28 cellular contexts compared by ENCODE assay signal in genomic region chr20:17014967-17015366, GRCh38.
"Had no signal": no experiment of that assay in that cellular context is flagged by ENCODE, and none has a peak within 500 bp of the region (broad histone marks: within the 10 kb centered on the region; RNA-seq: fewer than 3 reads in every experiment).

No MANE protein-coding gene starts in this region.

- H3K36me3 Mint-ChIP-seq: immature natural killer cell; mesothelial cell of epicardium; naive B cell; natural killer cell; stimulated activated naive B cell treated with anti-CD40 and anti-IgM and Interleukin-4, amounts not matched to agents 10 μg/mL and 1 μg/mL and 100 μg/mL, for 72 hours had no signal

- H3K27me3 ChIP-seq: left lung, ovary, right atrium auricular region, stomach, tibial artery, upper lobe of right lung had no signal

- H3K27me3 Mint-ChIP-seq: naive B cell; stimulated activated naive B cell treated with anti-CD40 and anti-IgM and Interleukin-4, amounts not matched to agents 10 μg/mL and 1 μg/mL and 100 μg/mL, for 72 hours had no signal

- H3K9me3 Mint-ChIP-seq: mesothelial cell of epicardium; nephron progenitor cell; stimulated activated naive B cell treated with anti-CD40 and anti-IgM and Interleukin-4, amounts not matched to agents 10 μg/mL and 1 μg/mL and 100 μg/mL, for 72 hours had no signal

- H3K9me3 ChIP-seq: left lung, lower lobe of right lung, ovary, stomach, thoracic aorta, tibial artery, upper lobe of right lung had no signal

- H3K4me3 Mint-ChIP-seq: immature natural killer cell; mesothelial cell of epicardium; naive B cell; natural killer cell; nephron progenitor cell; stimulated activated naive B cell treated with anti-CD40 and anti-IgM and Interleukin-4, amounts not matched to agents 10 μg/mL and 1 μg/mL and 100 μg/mL, for 72 hours had no signal

- DNase-seq: immature natural killer cell; kidney; left colon; left lung; lower lobe of right lung; mesendoderm; naive B cell; natural killer cell; nephron progenitor cell; ovary; stimulated activated CD4-positive, alpha-beta T cell treated with anti-CD3 and anti-CD28 coated beads, Interleukin-12 subunit alpha, Interleukin-12 subunit beta, amount 100 ng/mL, for 4 hours; stimulated activated CD4-positive, alpha-beta T cell treated with anti-CD3 and anti-CD28 coated beads, Interleukin-15, amount 100 ng/mL, for 24 hours; stimulated activated CD4-positive, alpha-beta T cell treated with anti-CD3 and anti-CD28 coated beads, Interleukin-2, amount 100 ng/mL, for 24 hours; stimulated activated CD4-positive, alpha-beta T cell treated with anti-CD3 and anti-CD28 coated beads, Interleukin-4, amount 100 ng/mL, for 1 hour; stimulated activated naive B cell treated with anti-CD40 and anti-IgM and Interleukin-4, amounts not matched to agents 10 μg/mL and 1 μg/mL and 100 μg/mL, for 72 hours; stimulated activated naive CD8-positive, alpha-beta T cell treated with anti-CD3 and anti-CD28 coated beads, Interleukin-15, Interleukin-2, amounts not matched to agents 100 U/mL and 50 U/mL, for 24 hours; stomach; tibial artery; trophoblast cell; upper lobe of right lung had no signal

- H3K27ac Mint-ChIP-seq: immature natural killer cell; mesothelial cell of epicardium; naive B cell; natural killer cell; nephron progenitor cell; progenitor cell of endocrine pancreas; stimulated activated naive B cell treated with anti-CD40 and anti-IgM and Interleukin-4, amounts not matched to agents 10 μg/mL and 1 μg/mL and 100 μg/mL, for 72 hours had no signal

- H3K4me1 ChIP-seq: left lung, lower lobe of right lung, right atrium auricular region, stomach, tibial artery, upper lobe of right lung had no signal

- H3K27ac ChIP-seq: left lung, lower lobe of right lung, ovary, right atrium auricular region, skin epidermis, stomach, thoracic aorta, tibial artery, upper lobe of right lung had no signal

- H3K36me3 ChIP-seq: left lung, lower lobe of right lung, ovary, right atrium auricular region, stomach, thoracic aorta, tibial artery, upper lobe of right lung had no signal

- H3K4me1 Mint-ChIP-seq: immature natural killer cell; naive B cell; natural killer cell; stimulated activated naive B cell treated with anti-CD40 and anti-IgM and Interleukin-4, amounts not matched to agents 10 μg/mL and 1 μg/mL and 100 μg/mL, for 72 hours had no signal

- H3K4me3 ChIP-seq: left lung, lower lobe of right lung, ovary, right atrium auricular region, skin epidermis, stomach, thoracic aorta, tibial artery, upper lobe of right lung had no signal

- ATAC-seq: left colon; left lung; lower lobe of right lung; natural killer cell; sciatic nerve; stimulated activated naive B cell treated with anti-CD40 and anti-IgM and Interleukin-4, amounts not matched to agents 10 μg/mL and 1 μg/mL and 100 μg/mL, for 72 hours; stimulated activated naive CD8-positive, alpha-beta T cell treated with anti-CD3 and anti-CD28 coated beads, Interleukin-15, Interleukin-2, amounts not matched to agents 100 U/mL and 50 U/mL, for 24 hours; upper lobe of right lung had no signal

- FAIRE-seq: islet of Langerhans, kidney, urothelium cell line had no signal
